ENCODE assay signal across 15 cellular contexts in genomic region chr15:44015555-44015954, GRCh38.
"Had no signal": no experiment of that assay in that cellular context is flagged by ENCODE, and none has a peak within 500 bp of the region (broad histone marks: within the 10 kb centered on the region; RNA-seq: fewer than 3 reads in every experiment).

No MANE protein-coding gene starts in this region.

- DNase-seq: activated CD4-positive, alpha-beta T cell treated with anti-CD3 and anti-CD28 coated beads, Interleukin-2, amount 10 ng/mL, durations not matched to agents 7 days and 5 days; activated CD4-positive, CD25-positive, alpha-beta regulatory T cell; activated naive CD4-positive, alpha-beta T cell treated with anti-CD3 and anti-CD28 coated beads, Interleukin-2, amount 50 U/mL, for 16 hours; activated T-cell treated with anti-CD3 and anti-CD28 coated beads for 4 hours; amygdala; endodermal cell; heart right ventricle; islet precursor cell; left ventricle myocardium inferior; pancreas; spleen; stimulated activated CD4-positive, alpha-beta T cell treated with anti-CD3 and anti-CD28 coated beads, Interleukin-1b, Interleukin-23, amount 100 ng/mL, for 48 hours; T-helper 17 cell had no signal

- H3K36me3 ChIP-seq: heart right ventricle, left ventricle myocardium inferior, pancreas, spleen had no signal

- H3K4me3 ChIP-seq: heart right ventricle, left ventricle myocardium inferior, pancreas, spleen had no signal

- H3K9me3 ChIP-seq: heart right ventricle, left ventricle myocardium inferior, pancreas, spleen had no signal

- ATAC-seq: pancreas; stimulated activated memory B cell treated with anti-CD40 and anti-IgM and Interleukin-4, amounts not matched to agents 10 μg/mL and 1 μg/mL and 100 μg/mL, for 72 hours; T-helper 17 cell had no signal

- H3K27me3 ChIP-seq: heart right ventricle, pancreas, spleen had no signal

- H3K4me1 ChIP-seq: heart right ventricle, left ventricle myocardium inferior, pancreas, spleen had no signal

- H3K27ac ChIP-seq: heart right ventricle, left ventricle myocardium inferior, pancreas, spleen had no signal

- FAIRE-seq: frontal cortex, pancreas had no signal
